11 cellular contexts compared by ENCODE assay signal in the genomic region with DNA sequence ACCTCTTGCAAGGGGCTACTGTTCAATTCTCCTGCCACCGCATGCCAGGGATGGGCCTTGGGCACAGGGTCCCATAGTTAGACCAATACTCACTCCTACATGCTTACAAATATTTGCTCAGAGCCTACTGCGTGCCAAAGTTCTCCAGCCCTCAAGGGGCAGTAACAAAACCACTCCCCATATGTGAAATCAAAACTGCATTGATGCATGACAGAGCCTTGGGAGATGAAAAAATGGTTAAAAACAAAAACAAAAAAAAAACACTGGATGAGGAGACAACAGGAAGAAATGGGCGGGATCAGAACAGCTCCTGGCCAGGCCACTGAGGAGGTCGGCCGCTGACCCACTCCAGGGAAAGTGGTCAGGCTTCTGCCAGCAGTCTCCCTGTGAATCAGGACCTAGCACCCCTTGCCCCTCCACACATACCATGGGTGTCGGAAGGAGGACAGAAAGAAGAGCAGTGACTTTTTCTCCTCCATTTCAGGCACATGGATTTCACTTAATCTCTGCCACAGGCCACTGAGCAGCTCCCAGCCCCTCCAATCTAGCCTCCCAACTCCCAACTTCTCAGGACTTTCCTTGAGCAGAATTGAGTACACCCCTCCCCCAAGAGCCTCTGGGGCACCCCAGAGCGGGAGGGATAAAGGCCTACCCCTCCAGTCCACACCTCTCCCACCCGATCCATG. TPM values are rescaled to one million over a fixed set of nuclear protein-coding genes. Genes with fewer than 3 reads are reported as not detected.
DNase-seq lines count a peak whose midpoint lies in the region; ATAC-seq and TF ChIP-seq lines count a peak whose summit lies in the region.
"Had no signal": no experiment of that assay in that cellular context is flagged by ENCODE, and none has a peak within 500 bp of the region (broad histone marks: within the 10 kb centered on the region; RNA-seq: fewer than 3 reads in every experiment).

No MANE protein-coding gene starts in this region.

- H3K9me3 ChIP-seq in cardiac muscle cell (ENCODE audit: low read depth) (no peaks in the 10 kb centered on the region), upper lobe of left lung (no peaks in the 10 kb centered on the region), PC-9 (ENCODE audit: insufficient read depth, low read depth) (no peaks in the 10 kb centered on the region)

- H3K9me3 Mint-ChIP-seq in naive thymus-derived CD8-positive, alpha-beta T cell, result no peaks in the 10 kb centered on the region

- no peaks in the 10 kb centered on the region for H3K9me2 ChIP-seq in PC-9 (ENCODE audit: insufficient read depth)

- H3K79me2 ChIP-seq in PC-9 (ENCODE audit: low read depth), result peaks cover 25% of the 10 kb centered on the region

- no peaks in the 10 kb centered on the region for H3K27me3 ChIP-seq in cardiac muscle cell
- H3K27me3 ChIP-seq in upper lobe of left lung, result no peaks in the 10 kb centered on the region
- H3K27me3 ChIP-seq in PC-9 (ENCODE audit: insufficient read depth, low read depth), result no peaks in the 10 kb centered on the region

- CTCF ChIA-PET in PC-9 (lab: Charles Lee), result no interaction called here

- peaks cover 15% of the 10 kb centered on the region for H3F3A ChIP-seq in PC-9 (ENCODE audit: insufficient read depth, low read depth)

- no peaks in the 10 kb centered on the region for H3K36me3 ChIP-seq in cardiac muscle cell
- H3K36me3 ChIP-seq in upper lobe of left lung, result peaks cover 0 to 5% (median 0%) of the 10 kb centered on the region in 4 donors
- no peaks in the 10 kb centered on the region for H3K36me3 ChIP-seq in PC-9 (ENCODE audit: low read depth)

- H3K4me1 ChIP-seq in cardiac muscle cell (ENCODE audit: low read depth) (peaks cover 33% of the 10 kb centered on the region), upper lobe of left lung (peaks cover 29 to 52% (median 46%) of the 10 kb centered on the region in 4 donors), PC-9 (replicated peaks; ENCODE audit: insufficient read depth) (peaks cover 23% of the 10 kb centered on the region)

- H3K4me3 Mint-ChIP-seq in naive thymus-derived CD8-positive, alpha-beta T cell, result peak overlapping the region in 6 of 10 donors; percentile 12 to 60 (median 32)

- DNase-seq in cardiac muscle cell (ENCODE audit: low read depth in 1 of 2, low spot score in 1 of 2) (no peak), cardiac septum (ENCODE audit: low spot score) (no peak), epithelial cell of prostate (ENCODE audit: low read depth, low spot score) (no peak), upper lobe of left lung (no peak), SK-N-DZ (ENCODE audit: low spot score) (no peak), cortex of kidney (lab: John Stamatoyannopoulos, UW) (no peak), PC-9 (no peak)
- no peak for DNase-seq in naive thymus-derived CD8-positive, alpha-beta T cell
- DNase-seq: central memory CD4-positive, alpha-beta T cell; NCI-H2029; stimulated activated naive CD8-positive, alpha-beta T cell treated with anti-CD3 and anti-CD28 coated beads, Interleukin-15, Interleukin-2, amounts not matched to agents 100 U/mL and 50 U/mL, for 24 hours had no signal

- H3K4me3 ChIP-seq in cardiac muscle cell, result no peak overlapping the region
- H3K4me3 ChIP-seq in upper lobe of left lung, result peak overlapping the region in 3 of 4 donors; percentile 1 to 93 (median 91)
- H3K4me3 ChIP-seq in PC-9, result no peak overlapping the region

- H3K4me2 ChIP-seq in PC-9, result no peak overlapping the region

- TF ChIP-seq EP300 in upper lobe of left lung (IDR thresholded peaks at IDR 0.05), result no peak

- peak overlapping the region; percentile 70 for H3K27ac ChIP-seq in cardiac muscle cell
- peak overlapping the region; percentile 92 for H3K27ac ChIP-seq in epithelial cell of prostate
- H3K27ac ChIP-seq in upper lobe of left lung, result peak overlapping the region; percentile 16 to 95 (median 79)
- H3K27ac ChIP-seq in PC-9, result no peak overlapping the region

- peaks cover 0 to 2% (median 0%) of the 10 kb centered on the region in 5 donors for H3K27me3 Mint-ChIP-seq in naive thymus-derived CD8-positive, alpha-beta T cell

- TF ChIP-seq CTCF in cardiac muscle cell (IDR thresholded peaks at IDR 0.05; ENCODE audit: low read depth, low read length), result no peak
- TF ChIP-seq CTCF in upper lobe of left lung (IDR thresholded peaks at IDR 0.05), result no peak
- TF ChIP-seq CTCF in PC-9 (conservative IDR thresholded peaks at IDR 0.05), result no peak

- peak overlapping the region in 4 of 10 donors; percentile 1 to 78 (median 49) for H3K27ac Mint-ChIP-seq in naive thymus-derived CD8-positive, alpha-beta T cell

- no peak for ATAC-seq in naive thymus-derived CD8-positive, alpha-beta T cell
- ATAC-seq in upper lobe of left lung (ENCODE audit: low FRiP score in 2 of 2), result no peak
- ATAC-seq: stimulated activated naive CD8-positive, alpha-beta T cell treated with anti-CD3 and anti-CD28 coated beads, Interleukin-15, Interleukin-2, amounts not matched to agents 100 U/mL and 50 U/mL, for 24 hours had no signal

- WGBS in upper lobe of left lung, 2 donors, result 48% methylated on average over 8 of the region's 8 CpGs

- H3K4me1 Mint-ChIP-seq in naive thymus-derived CD8-positive, alpha-beta T cell, result peaks cover 7 to 13% (median 9%) of the 10 kb centered on the region in 4 donors

- POLR2A ChIA-PET in naive thymus-derived CD8-positive, alpha-beta T cell (lab: Charles Lee), result no interaction called here
- POLR2A ChIA-PET in PC-9 (lab: Charles Lee; ENCODE audit: unreplicated experiment), result interaction anchor here (0.6 kb wide), 1 partner anchor 694 kb away, joined by 3 read pairs; a partner anchor contains a TSS

- no peak for TF ChIP-seq POLR2A in upper lobe of left lung (IDR thresholded peaks at IDR 0.05)

- intact Hi-C loops in cardiac septum (cut with DNase I), result no loop called here
- intact Hi-C loops in PC-9 (cut with micrococcal nuclease; ENCODE audit: unreplicated experiment), result no loop called here

- H2AFZ ChIP-seq in PC-9, result no peak overlapping the region

- no peaks in the 10 kb centered on the region for H4K20me1 ChIP-seq in PC-9 (ENCODE audit: insufficient read depth)

- H3K36me3 Mint-ChIP-seq in naive thymus-derived CD8-positive, alpha-beta T cell, result no peaks in the 10 kb centered on the region

- no TSS peak for BruUV-seq in PC-9 (replicated peaks; lab: Mats Ljungman, UMichigan)

RNA-seq across cellular contexts. Expression of a gene that starts 2.8 kb away (rescaled TPM):
- total RNA-seq in cardiac muscle cell (38.5 and 47.1 TPM in 2 replicates), cardiac septum (43.4 TPM), upper lobe of left lung (100 to 1,000 TPM in 4 of 6 donors, 10 to 100 TPM in 2; 91.2 to 588 (median 123) TPM), PC-9 (2021) (97.7 and 120 TPM in 2 replicates)
- 23.9 and 28.3 TPM in 2 replicates for polyA plus RNA-seq in cardiac muscle cell
- total RNA-seq in naive thymus-derived CD8-positive, alpha-beta T cell, result 1 to 10 TPM; 2.0 to 3.2 TPM
- polyA plus RNA-seq in naive thymus-derived CD8-positive, alpha-beta T cell, result not detected
- polyA plus RNA-seq in SK-N-DZ (2014; cell fraction: cytosol; rRNA removed), result 11.0 and 15.7 TPM in 2 replicates
- 176 and 212 TPM in 2 replicates for polyA plus RNA-seq in SK-N-DZ (2014; cell fraction: nucleus; rRNA removed)

RNA-seq across cellular contexts. Expression of a gene that starts 12.8 kb away (rescaled TPM):
- 18.6 and 20.2 TPM in 2 replicates for total RNA-seq in cardiac muscle cell
- polyA plus RNA-seq in cardiac muscle cell, result 29.3 and 31.4 TPM in 2 replicates
- total RNA-seq in cardiac septum, result 8.9 TPM
- total RNA-seq in naive thymus-derived CD8-positive, alpha-beta T cell, result 1 to 10 TPM; 4.6 to 4.7 TPM
- polyA plus RNA-seq in naive thymus-derived CD8-positive, alpha-beta T cell, result 10 to 100 TPM in 2 of 3 donors, 1 to 10 TPM in 1; 8.6 to 12.9 (median 11.8) TPM
- 10 to 100 TPM in 5 of 6 donors, 1 to 10 TPM in 1; 6.3 to 18.2 (median 13.2) TPM for total RNA-seq in upper lobe of left lung
- polyA plus RNA-seq in SK-N-DZ (2014; cell fraction: cytosol; rRNA removed), result 46.3 and 51.8 TPM in 2 replicates
- polyA plus RNA-seq in SK-N-DZ (2014; cell fraction: nucleus; rRNA removed), result 18.6 and 21.1 TPM in 2 replicates
- total RNA-seq in PC-9 (2021), result 28.5 and 35.4 TPM in 2 replicates

RNA-seq across cellular contexts. Expression of a gene that starts 13.0 kb away (rescaled TPM):
- total RNA-seq in cardiac muscle cell (172 and 395 TPM in 2 replicates), cardiac septum (192 TPM), upper lobe of left lung (100 to 1,000 TPM; 115 to 282 (median 163) TPM), PC-9 (2021) (235 and 314 TPM in 2 replicates)
- polyA plus RNA-seq in cardiac muscle cell, result 517 and 609 TPM in 2 replicates
- total RNA-seq in naive thymus-derived CD8-positive, alpha-beta T cell, result 100 to 1,000 TPM; 274 to 291 TPM
- polyA plus RNA-seq in naive thymus-derived CD8-positive, alpha-beta T cell, result 100 to 1,000 TPM; 714 to 931 (median 847) TPM
- polyA plus RNA-seq in SK-N-DZ (2014; cell fraction: cytosol; rRNA removed), result 296 and 348 TPM in 2 replicates
- 209 and 321 TPM in 2 replicates for polyA plus RNA-seq in SK-N-DZ (2014; cell fraction: nucleus; rRNA removed)

RNA-seq across cellular contexts. Expression of a gene that starts 19.4 kb away (rescaled TPM):
- total RNA-seq in cardiac muscle cell (8.7 and 9.4 TPM in 2 replicates), cardiac septum (4.1 TPM), upper lobe of left lung (10 to 100 TPM in 1 of 6 donors, 1 to 10 TPM in 5; 5.1 to 10.5 (median 6.5) TPM), PC-9 (2021) (6.9 and 8.5 TPM in 2 replicates)
- 6.4 and 11.2 TPM in 2 replicates for polyA plus RNA-seq in cardiac muscle cell
- 10 to 100 TPM; 13.2 to 13.5 TPM for total RNA-seq in naive thymus-derived CD8-positive, alpha-beta T cell
- polyA plus RNA-seq in naive thymus-derived CD8-positive, alpha-beta T cell, result 10 to 100 TPM in 2 of 3 donors, 1 to 10 TPM in 1; 8.9 to 17.5 (median 13.1) TPM
- 8.2 and 8.6 TPM in 2 replicates for polyA plus RNA-seq in SK-N-DZ (2014; cell fraction: cytosol; rRNA removed)
- polyA plus RNA-seq in SK-N-DZ (2014; cell fraction: nucleus; rRNA removed), result 16.8 and 17.7 TPM in 2 replicates

RNA-seq across cellular contexts. Expression of a gene that starts 55.1 kb away (rescaled TPM):
- 0.51 TPM in 1 of 2 replicates, not detected in the other for total RNA-seq in cardiac muscle cell
- polyA plus RNA-seq in cardiac muscle cell, result 0.39 TPM in 1 of 2 replicates, not detected in the other
- not detected for total RNA-seq in cardiac septum
- not detected for total RNA-seq in naive thymus-derived CD8-positive, alpha-beta T cell
- not detected for polyA plus RNA-seq in naive thymus-derived CD8-positive, alpha-beta T cell
- not detected for total RNA-seq in upper lobe of left lung
- 0.12 TPM in 1 of 2 replicates, not detected in the other for polyA plus RNA-seq in SK-N-DZ (2014; cell fraction: cytosol; rRNA removed)
- polyA plus RNA-seq in SK-N-DZ (2014; cell fraction: nucleus; rRNA removed), result 0.53 and 1.3 TPM in 2 replicates
- total RNA-seq in PC-9 (2021), result not detected in 2 replicates

Comparison
In these comparisons a context has a peak if more than half of its experiments do, and no peak if none do; other contexts are left out.
1. H3K4me3 ChIP-seq: peak in upper lobe of left lung (3 of 4); none in cardiac muscle cell (single experiment) and PC-9 (single experiment).